In the genomic region with DNA sequence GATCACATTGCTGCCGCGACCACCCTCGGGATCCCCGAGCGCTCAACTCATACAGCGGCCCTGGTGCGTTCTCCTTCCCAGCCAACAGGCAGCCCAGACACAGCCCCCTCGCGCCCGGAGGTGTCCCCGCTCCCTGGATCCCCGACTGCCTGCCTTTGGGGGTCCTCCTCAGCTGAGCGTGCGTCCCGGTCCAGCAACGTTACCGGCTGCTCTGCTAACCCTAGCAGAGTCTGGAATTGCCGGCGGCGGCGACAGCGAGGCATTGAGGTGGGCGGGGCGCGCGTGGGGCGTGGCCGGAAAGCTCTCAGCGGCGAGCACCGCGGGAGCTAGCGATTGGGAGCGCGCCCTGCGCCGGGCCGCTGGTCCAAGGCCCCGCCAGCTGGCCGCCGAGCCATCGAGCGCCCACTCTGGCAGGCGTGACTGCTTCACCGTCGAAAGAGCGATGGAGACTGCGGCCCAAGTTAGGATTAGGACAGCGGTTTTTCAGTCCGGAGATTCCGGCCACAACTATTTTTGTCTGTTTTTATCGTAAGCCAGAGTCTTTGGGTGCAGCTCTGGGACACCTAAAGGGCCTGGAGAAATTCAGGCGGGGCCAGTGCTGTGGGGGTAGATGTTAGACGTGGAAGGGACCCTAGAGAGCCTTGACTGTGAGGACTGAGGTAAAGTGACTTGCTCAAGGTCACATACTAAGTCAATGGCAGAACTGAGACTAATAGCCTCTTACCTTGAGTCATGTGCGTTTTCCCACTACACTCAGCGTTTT, we compare ENCODE assay signal across 1 cellular context.
TF ChIP-seq lines count a peak whose summit lies in the region.

A gene (minus strand): TSS at position 232 of the 763 bp plus-strand sequence. CDS start 17,575 bp downstream, outside the sequence.

TF ChIP-seq in HepG2, 621 proteins besides CTCF, POLR2A, EP300 and RAD21 (continued from another document and continues in another):
- TF ChIP-seq, protein P1, sequence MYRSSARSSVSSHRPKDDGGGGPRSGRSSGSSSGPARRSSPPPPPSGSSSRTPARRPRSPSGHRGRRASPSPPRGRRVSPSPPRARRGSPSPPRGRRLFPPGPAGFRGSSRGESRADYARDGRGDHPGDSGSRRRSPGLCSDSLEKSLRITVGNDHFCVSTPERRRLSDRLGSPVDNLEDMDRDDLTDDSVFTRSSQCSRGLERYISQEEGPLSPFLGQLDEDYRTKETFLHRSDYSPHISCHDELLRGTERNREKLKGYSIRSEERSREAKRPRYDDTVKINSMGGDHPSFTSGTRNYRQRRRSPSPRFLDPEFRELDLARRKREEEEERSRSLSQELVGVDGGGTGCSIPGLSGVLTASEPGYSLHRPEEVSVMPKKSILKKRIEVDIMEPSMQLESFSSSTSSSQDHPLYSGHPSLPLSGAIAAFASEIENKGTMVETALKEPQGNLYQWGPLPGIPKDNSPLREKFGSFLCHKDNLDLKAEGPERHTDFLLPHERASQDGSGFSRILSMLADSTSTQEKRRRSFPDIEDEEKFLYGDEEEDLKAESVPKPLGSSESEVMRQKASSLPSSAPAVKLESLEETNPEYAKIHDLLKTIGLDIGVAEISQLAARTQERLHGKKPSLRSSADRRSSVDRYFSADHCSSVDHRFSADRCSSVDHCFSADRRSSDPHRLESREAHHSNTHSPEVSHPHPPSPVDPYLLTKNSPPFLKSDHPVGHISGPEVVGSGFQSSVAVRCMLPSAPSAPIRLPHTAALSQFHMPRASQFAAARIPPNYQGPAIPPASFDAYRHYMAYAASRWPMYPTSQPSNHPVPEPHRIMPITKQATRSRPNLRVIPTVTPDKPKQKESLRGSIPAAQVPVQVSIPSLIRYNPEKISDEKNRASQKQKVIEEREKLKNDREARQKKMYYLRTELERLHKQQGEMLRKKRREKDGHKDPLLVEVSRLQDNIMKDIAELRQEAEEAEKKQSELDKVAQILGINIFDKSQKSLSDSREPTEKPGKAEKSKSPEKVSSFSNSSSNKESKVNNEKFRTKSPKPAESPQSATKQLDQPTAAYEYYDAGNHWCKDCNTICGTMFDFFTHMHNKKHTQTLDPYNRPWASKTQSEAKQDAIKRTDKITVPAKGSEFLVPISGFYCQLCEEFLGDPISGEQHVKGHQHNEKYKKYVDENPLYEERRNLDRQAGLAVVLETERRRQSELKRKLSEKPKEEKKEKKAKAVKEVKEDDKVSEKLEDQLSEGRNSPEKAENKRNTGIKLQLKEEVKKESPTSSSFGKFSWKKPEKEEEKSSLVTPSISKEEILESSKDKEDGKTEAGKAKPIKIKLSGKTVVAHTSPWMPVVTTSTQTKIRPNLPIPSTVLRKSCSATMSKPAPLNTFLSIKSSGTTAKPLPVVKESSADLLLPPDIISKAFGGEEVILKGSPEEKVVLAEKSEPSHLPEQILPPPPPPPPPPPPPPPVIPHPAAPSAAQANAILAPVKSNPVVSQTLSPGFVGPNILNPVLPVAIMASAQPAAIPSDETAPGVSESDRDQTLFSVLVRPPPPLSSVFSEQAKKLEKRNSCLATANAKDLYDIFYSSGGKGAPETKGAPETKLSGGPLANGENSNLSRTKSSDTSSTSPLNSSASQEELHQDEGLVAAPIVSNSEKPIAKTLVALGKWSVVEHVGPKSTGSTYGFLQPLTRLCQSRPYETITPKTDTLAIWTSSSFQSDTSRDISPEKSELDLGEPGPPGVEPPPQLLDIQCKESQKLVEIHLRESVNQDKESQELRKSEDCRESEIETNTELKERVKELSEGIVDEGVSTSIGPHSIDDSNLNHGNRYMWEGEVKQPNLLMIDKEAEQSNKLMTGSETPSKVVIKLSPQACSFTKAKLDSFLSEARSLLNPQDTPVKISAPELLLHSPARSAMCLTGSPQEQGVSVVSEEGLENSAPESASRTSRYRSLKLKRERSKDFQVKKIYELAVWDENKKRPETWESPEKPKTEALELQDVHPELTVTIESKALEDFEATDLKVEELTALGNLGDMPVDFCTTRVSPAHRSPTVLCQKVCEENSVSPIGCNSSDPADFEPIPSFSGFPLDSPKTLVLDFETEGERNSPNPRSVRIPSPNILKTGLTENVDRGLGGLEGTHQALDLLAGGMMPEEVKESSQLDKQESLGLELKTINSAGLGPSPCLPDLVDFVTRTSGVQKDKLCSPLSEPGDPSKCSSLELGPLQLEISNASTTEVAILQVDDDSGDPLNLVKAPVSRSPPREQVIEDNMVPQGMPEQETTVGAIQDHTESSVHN (CRISPR knock-in tag; IDR thresholded peaks at IDR 0.05), result peak; percentile 97; the same call in 1 of the 2 replicates
- TF ChIP-seq, protein P2, sequence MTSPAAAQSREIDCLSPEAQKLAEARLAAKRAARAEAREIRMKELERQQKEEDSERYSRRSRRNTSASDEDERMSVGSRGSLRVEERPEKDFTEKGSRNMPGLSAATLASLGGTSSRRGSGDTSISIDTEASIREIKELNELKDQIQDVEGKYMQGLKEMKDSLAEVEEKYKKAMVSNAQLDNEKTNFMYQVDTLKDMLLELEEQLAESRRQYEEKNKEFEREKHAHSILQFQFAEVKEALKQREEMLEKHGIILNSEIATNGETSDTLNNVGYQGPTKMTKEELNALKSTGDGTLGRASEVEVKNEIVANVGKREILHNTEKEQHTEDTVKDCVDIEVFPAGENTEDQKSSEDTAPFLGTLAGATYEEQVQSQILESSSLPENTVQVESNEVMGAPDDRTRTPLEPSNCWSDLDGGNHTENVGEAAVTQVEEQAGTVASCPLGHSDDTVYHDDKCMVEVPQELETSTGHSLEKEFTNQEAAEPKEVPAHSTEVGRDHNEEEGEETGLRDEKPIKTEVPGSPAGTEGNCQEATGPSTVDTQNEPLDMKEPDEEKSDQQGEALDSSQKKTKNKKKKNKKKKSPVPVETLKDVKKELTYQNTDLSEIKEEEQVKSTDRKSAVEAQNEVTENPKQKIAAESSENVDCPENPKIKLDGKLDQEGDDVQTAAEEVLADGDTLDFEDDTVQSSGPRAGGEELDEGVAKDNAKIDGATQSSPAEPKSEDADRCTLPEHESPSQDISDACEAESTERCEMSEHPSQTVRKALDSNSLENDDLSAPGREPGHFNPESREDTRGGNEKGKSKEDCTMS (CRISPR knock-in tag; conservative IDR thresholded peaks at IDR 0.05), result no peak; the same call in 1 of the 2 replicates
- TF ChIP-seq, protein P3, sequence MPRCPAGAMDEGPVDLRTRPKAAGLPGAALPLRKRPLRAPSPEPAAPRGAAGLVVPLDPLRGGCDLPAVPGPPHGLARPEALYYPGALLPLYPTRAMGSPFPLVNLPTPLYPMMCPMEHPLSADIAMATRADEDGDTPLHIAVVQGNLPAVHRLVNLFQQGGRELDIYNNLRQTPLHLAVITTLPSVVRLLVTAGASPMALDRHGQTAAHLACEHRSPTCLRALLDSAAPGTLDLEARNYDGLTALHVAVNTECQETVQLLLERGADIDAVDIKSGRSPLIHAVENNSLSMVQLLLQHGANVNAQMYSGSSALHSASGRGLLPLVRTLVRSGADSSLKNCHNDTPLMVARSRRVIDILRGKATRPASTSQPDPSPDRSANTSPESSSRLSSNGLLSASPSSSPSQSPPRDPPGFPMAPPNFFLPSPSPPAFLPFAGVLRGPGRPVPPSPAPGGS (CRISPR knock-in tag; IDR thresholded peaks at IDR 0.05), result peak; percentile 100
- TF ChIP-seq SUZ12 (IDR thresholded peaks at IDR 0.05; ENCODE audit: low read depth, low read length) (no peak; the same call in 1 of the 2 replicates), ZBTB8A (CRISPR knock-in tag; IDR thresholded peaks at IDR 0.05; ENCODE audit: borderline replicate concordance, low read depth) (peak; percentile 98), MLLT10 (CRISPR knock-in tag; IDR thresholded peaks at IDR 0.05) (no peak; the same call in 1 of the 2 replicates), GABPA (IDR thresholded peaks at IDR 0.05; ENCODE audit: low read depth, low read length) (no peak), GABPA (CRISPR knock-in tag; IDR thresholded peaks at IDR 0.05; ENCODE audit: low read depth) (peak; percentile 65; the same call in 1 of the 2 replicates), ZFAT (CRISPR knock-in tag; conservative IDR thresholded peaks at IDR 0.05) (peak; percentile 94; the same call in 1 of the 2 replicates), POLR2AphosphoS5 (IDR thresholded peaks at IDR 0.05; ENCODE audit: low read depth, low read length) (peak; percentile 100), MTF2 (CRISPR knock-in tag; IDR thresholded peaks at IDR 0.05; ENCODE audit: borderline replicate concordance) (peak; percentile 97; the same call in 1 of the 2 replicates), ZSCAN9 (CRISPR knock-in tag; IDR thresholded peaks at IDR 0.05; ENCODE audit: borderline replicate concordance) (peak; percentile 97), NFIC (IDR thresholded peaks at IDR 0.05; ENCODE audit: low read length) (no peak), ZNF343 (CRISPR knock-in tag; IDR thresholded peaks at IDR 0.05) (peak; percentile 99), FOXA3 (CRISPR knock-in tag; IDR thresholded peaks at IDR 0.05) (peak; percentile 86), ISL2 (CRISPR knock-in tag; IDR thresholded peaks at IDR 0.05) (peak; percentile 90), ZZZ3 (CRISPR knock-in tag; IDR thresholded peaks at IDR 0.05; ENCODE audit: borderline replicate concordance) (no peak), ZNF614 (CRISPR knock-in tag; IDR thresholded peaks at IDR 0.05; ENCODE audit: borderline replicate concordance) (peak; percentile 97), XRCC5 (optimal IDR thresholded peaks at IDR 0.05; ENCODE audit: low read length) (peak; percentile 100), ZFP1 (CRISPR knock-in tag; IDR thresholded peaks at IDR 0.05) (peak; percentile 89; the same call in 1 of the 2 replicates), ZNF766 (CRISPR knock-in tag; IDR thresholded peaks at IDR 0.05; ENCODE audit: borderline replicate concordance) (peak; percentile 94), ZNF331 (CRISPR knock-in tag; IDR thresholded peaks at IDR 0.05) (peak; percentile 98)
- TF ChIP-seq, protein P4, sequence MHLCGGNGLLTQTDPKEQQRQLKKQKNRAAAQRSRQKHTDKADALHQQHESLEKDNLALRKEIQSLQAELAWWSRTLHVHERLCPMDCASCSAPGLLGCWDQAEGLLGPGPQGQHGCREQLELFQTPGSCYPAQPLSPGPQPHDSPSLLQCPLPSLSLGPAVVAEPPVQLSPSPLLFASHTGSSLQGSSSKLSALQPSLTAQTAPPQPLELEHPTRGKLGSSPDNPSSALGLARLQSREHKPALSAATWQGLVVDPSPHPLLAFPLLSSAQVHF (CRISPR knock-in tag; IDR thresholded peaks at IDR 0.05), result peak; percentile 98
- TF ChIP-seq, protein P5, sequence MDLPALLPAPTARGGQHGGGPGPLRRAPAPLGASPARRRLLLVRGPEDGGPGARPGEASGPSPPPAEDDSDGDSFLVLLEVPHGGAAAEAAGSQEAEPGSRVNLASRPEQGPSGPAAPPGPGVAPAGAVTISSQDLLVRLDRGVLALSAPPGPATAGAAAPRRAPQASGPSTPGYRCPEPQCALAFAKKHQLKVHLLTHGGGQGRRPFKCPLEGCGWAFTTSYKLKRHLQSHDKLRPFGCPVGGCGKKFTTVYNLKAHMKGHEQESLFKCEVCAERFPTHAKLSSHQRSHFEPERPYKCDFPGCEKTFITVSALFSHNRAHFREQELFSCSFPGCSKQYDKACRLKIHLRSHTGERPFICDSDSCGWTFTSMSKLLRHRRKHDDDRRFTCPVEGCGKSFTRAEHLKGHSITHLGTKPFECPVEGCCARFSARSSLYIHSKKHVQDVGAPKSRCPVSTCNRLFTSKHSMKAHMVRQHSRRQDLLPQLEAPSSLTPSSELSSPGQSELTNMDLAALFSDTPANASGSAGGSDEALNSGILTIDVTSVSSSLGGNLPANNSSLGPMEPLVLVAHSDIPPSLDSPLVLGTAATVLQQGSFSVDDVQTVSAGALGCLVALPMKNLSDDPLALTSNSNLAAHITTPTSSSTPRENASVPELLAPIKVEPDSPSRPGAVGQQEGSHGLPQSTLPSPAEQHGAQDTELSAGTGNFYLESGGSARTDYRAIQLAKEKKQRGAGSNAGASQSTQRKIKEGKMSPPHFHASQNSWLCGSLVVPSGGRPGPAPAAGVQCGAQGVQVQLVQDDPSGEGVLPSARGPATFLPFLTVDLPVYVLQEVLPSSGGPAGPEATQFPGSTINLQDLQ (CRISPR knock-in tag; IDR thresholded peaks at IDR 0.05), result peak; percentile 95; the same call in 1 of the 2 replicates
- TF ChIP-seq, protein P6, sequence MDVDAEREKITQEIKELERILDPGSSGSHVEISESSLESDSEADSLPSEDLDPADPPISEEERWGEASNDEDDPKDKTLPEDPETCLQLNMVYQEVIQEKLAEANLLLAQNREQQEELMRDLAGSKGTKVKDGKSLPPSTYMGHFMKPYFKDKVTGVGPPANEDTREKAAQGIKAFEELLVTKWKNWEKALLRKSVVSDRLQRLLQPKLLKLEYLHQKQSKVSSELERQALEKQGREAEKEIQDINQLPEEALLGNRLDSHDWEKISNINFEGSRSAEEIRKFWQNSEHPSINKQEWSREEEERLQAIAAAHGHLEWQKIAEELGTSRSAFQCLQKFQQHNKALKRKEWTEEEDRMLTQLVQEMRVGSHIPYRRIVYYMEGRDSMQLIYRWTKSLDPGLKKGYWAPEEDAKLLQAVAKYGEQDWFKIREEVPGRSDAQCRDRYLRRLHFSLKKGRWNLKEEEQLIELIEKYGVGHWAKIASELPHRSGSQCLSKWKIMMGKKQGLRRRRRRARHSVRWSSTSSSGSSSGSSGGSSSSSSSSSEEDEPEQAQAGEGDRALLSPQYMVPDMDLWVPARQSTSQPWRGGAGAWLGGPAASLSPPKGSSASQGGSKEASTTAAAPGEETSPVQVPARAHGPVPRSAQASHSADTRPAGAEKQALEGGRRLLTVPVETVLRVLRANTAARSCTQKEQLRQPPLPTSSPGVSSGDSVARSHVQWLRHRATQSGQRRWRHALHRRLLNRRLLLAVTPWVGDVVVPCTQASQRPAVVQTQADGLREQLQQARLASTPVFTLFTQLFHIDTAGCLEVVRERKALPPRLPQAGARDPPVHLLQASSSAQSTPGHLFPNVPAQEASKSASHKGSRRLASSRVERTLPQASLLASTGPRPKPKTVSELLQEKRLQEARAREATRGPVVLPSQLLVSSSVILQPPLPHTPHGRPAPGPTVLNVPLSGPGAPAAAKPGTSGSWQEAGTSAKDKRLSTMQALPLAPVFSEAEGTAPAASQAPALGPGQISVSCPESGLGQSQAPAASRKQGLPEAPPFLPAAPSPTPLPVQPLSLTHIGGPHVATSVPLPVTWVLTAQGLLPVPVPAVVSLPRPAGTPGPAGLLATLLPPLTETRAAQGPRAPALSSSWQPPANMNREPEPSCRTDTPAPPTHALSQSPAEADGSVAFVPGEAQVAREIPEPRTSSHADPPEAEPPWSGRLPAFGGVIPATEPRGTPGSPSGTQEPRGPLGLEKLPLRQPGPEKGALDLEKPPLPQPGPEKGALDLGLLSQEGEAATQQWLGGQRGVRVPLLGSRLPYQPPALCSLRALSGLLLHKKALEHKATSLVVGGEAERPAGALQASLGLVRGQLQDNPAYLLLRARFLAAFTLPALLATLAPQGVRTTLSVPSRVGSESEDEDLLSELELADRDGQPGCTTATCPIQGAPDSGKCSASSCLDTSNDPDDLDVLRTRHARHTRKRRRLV (CRISPR knock-in tag; IDR thresholded peaks at IDR 0.05), result peak; percentile 97
- TF ChIP-seq, protein P7, sequence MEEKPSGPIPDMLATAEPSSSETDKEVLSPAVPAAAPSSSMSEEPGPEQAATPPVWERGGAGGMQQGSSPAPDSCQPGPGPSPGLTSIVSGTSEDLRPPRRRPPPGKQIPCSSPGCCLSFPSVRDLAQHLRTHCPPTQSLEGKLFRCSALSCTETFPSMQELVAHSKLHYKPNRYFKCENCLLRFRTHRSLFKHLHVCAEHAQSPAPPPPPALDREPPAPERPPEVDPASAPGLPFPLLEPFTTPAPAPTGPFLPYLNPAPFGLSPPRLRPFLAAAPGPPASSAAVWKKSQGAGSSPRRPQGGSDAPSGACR (CRISPR knock-in tag; IDR thresholded peaks at IDR 0.05), result peak; percentile 100
- TF ChIP-seq, protein P8, sequence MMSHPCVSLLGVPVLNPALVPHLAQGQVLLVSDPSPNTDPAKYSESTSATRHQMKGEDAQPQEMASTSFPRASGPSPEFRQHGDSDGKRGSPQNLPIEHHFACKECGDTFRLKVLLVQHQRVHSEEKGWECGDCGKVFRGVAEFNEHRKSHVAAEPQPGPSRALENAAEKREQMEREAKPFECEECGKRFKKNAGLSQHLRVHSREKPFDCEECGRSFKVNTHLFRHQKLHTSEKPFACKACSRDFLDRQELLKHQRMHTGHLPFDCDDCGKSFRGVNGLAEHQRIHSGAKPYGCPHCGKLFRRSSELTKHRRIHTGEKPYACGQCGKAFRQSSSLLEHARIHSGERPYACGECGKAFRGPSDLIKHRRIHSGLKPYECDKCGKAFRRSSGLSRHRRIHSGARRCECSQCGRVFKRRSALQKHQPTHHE (CRISPR knock-in tag; IDR thresholded peaks at IDR 0.05; ENCODE audit: borderline replicate concordance), result peak; percentile 99
